9 cellular contexts compared by ENCODE assay signal in genomic region chr5:173035904-173036707, GRCh38. TPM values are rescaled to one million over a fixed set of nuclear protein-coding genes. Genes with fewer than 3 reads are reported as not detected.
A peak's percentile ranks its signal among the peaks of the same experiment; 100 is the strongest.
DNase-seq lines count a peak whose midpoint lies in the region; ATAC-seq and TF ChIP-seq lines count a peak whose summit lies in the region.
"Had no signal": no experiment of that assay in that cellular context is flagged by ENCODE, and none has a peak within 500 bp of the region (broad histone marks: within the 10 kb centered on the region; RNA-seq: fewer than 3 reads in every experiment).

No MANE protein-coding gene starts in this region.

- H3K27me3 Mint-ChIP-seq in MCF 10A (ENCODE audit: insufficient read depth, unreplicated experiment) = no peaks in the 10 kb centered on the region
- no peaks in the 10 kb centered on the region for H3K27me3 Mint-ChIP-seq in activated T-helper 1 cell treated with anti-CD3 and anti-CD28 coated beads, Interleukin-12 subunit alpha, Interleukin-12 subunit beta, Interleukin-2, Interleukin-4 antibody, amounts not matched to agents 30 ng/mL and 10 ng/mL and 1 ng/mL, durations not matched to agents 14 hours and 24 hours and 36 hours (ENCODE audit: insufficient read depth)

- peaks cover 80% of the 10 kb centered on the region for H3K36me3 Mint-ChIP-seq in MCF 10A (ENCODE audit: insufficient read depth, unreplicated experiment)
- H3K36me3 Mint-ChIP-seq in activated T-helper 1 cell treated with anti-CD3 and anti-CD28 coated beads, Interleukin-12 subunit alpha, Interleukin-12 subunit beta, Interleukin-2, Interleukin-4 antibody, amounts not matched to agents 30 ng/mL and 10 ng/mL and 1 ng/mL, durations not matched to agents 14 hours and 24 hours and 36 hours (ENCODE audit: low read depth) = peaks cover 24% of the 10 kb centered on the region

- in situ Hi-C loops in mammary epithelial cell (cut with MboI; ENCODE audit: low sequenced_read_pairs in 2 of 2) (no loop called here), HAP-1 (cut with MboI; ENCODE audit: low sequenced_read_pairs) (no loop called here)

- peaks cover 36% of the 10 kb centered on the region for H3K79me2 ChIP-seq in mammary epithelial cell (ENCODE audit: insufficient read depth, low read length)

- H3K9me3 ChIP-seq in mammary epithelial cell (replicated peaks; ENCODE audit: insufficient read depth, low read length) = no peaks in the 10 kb centered on the region
- H3K9me3 ChIP-seq in skeletal muscle tissue (ENCODE audit: control insufficient read depth in 3 of 3, low read length in 3 of 3) = no peaks in the 10 kb centered on the region
- H3K9me3 ChIP-seq in HAP-1 = no peaks in the 10 kb centered on the region

- TF ChIP-seq CTCF in MCF 10A (IDR thresholded peaks at IDR 0.05; ENCODE audit: unreplicated experiment) (no peak), mammary epithelial cell (conservative IDR thresholded peaks at IDR 0.05 in 1 of 2, IDR thresholded peaks at IDR 0.05 in 1 of 2; ENCODE audit: extremely low read depth in 1 of 2, insufficient read depth in 1 of 2, low read depth in 1 of 2, low read length in 2 of 2) (no peak)

- peaks cover 7% of the 10 kb centered on the region for H3K4me1 ChIP-seq in mammary epithelial cell (ENCODE audit: insufficient read depth, low read length)
- H3K4me1 ChIP-seq in skeletal muscle tissue (ENCODE audit: control insufficient read depth in 3 of 3, insufficient read depth in 3 of 3, low read length in 3 of 3) = peaks cover 0 to 6% (median 0%) of the 10 kb centered on the region in 3 donors
- no peaks in the 10 kb centered on the region for H3K4me1 ChIP-seq in HAP-1

- BruUV-seq in MCF 10A (replicated peaks; lab: Mats Ljungman, UMichigan) (no TSS peak), mammary epithelial cell (replicated peaks; lab: Mats Ljungman, UMichigan) (no TSS peak)

- ATAC-seq in HG02943 (IDR thresholded peaks at IDR 0.05; ENCODE audit: low read depth, unreplicated experiment) = peak; percentile 53

- dilution Hi-C loops in mammary epithelial cell (cut with HindIII; ENCODE audit: low sequenced_read_pairs) = no loop called here

- no peak overlapping the region for H3K4me2 ChIP-seq in mammary epithelial cell (ENCODE audit: insufficient read depth, low read depth, low read length)

- H3K36me3 ChIP-seq in mammary epithelial cell (ENCODE audit: insufficient read depth, low read length) (peaks cover 7% of the 10 kb centered on the region), skeletal muscle tissue (ENCODE audit: control insufficient read depth in 3 of 3, insufficient read depth in 3 of 3, low read length in 3 of 3) (peaks cover 6 to 8% (median 7%) of the 10 kb centered on the region in 3 donors), HAP-1 (replicated peaks) (peaks cover 20% of the 10 kb centered on the region)

- POLR2A ChIA-PET in MCF 10A (lab: Yijun Ruan, JAX) = interaction anchor here (0.9 to 2.0 kb wide), 2 partner anchors 17 to 52 kb away, joined by 3 to 10 read pairs; partner anchors contain the start of gene ATP6V0E1

- DNase-seq in MCF 10A (ENCODE audit: unreplicated experiment) = peak; percentile 43
- no peak for DNase-seq in mammary epithelial cell
- no peak for DNase-seq in activated T-helper 1 cell treated with anti-CD3 and anti-CD28 coated beads, Interleukin-12 subunit alpha, Interleukin-12 subunit beta, Interleukin-2, Interleukin-4 antibody, amounts not matched to agents 30 ng/mL and 10 ng/mL and 1 ng/mL, durations not matched to agents 14 hours and 24 hours and 36 hours (ENCODE audit: low spot score)
- DNase-seq in head of caudate nucleus = no peak
- DNase-seq in HAP-1 (ENCODE audit: low spot score in 2 of 2) = no peak
- no peak for DNase-seq in SIG-M5 treated with dmso at 0.1 percent for 504 hours (lab: John Stamatoyannopoulos, UW; ENCODE audit: unreplicated experiment)
- DNase-seq: DND-41 had no signal

- H3K4me3 Mint-ChIP-seq in MCF 10A (ENCODE audit: unreplicated experiment) = no peak overlapping the region
- peak overlapping the region; percentile 77 for H3K4me3 Mint-ChIP-seq in activated T-helper 1 cell treated with anti-CD3 and anti-CD28 coated beads, Interleukin-12 subunit alpha, Interleukin-12 subunit beta, Interleukin-2, Interleukin-4 antibody, amounts not matched to agents 30 ng/mL and 10 ng/mL and 1 ng/mL, durations not matched to agents 14 hours and 24 hours and 36 hours

- CTCF ChIA-PET in MCF 10A (lab: Yijun Ruan, JAX) (interaction anchor here (0.7 to 1.6 kb wide), 4 partner anchors 18 to 321 kb away, joined by 3 to 6 read pairs (median 4); no protein-coding TSS in a partner anchor), mammary epithelial cell (lab: Charles Lee; ENCODE audit: low non-redundant PET) (no interaction called here)

- H3K4me1 Mint-ChIP-seq in MCF 10A (ENCODE audit: insufficient read depth, unreplicated experiment) = peaks cover 11% of the 10 kb centered on the region
- peaks cover 54% of the 10 kb centered on the region for H3K4me1 Mint-ChIP-seq in activated T-helper 1 cell treated with anti-CD3 and anti-CD28 coated beads, Interleukin-12 subunit alpha, Interleukin-12 subunit beta, Interleukin-2, Interleukin-4 antibody, amounts not matched to agents 30 ng/mL and 10 ng/mL and 1 ng/mL, durations not matched to agents 14 hours and 24 hours and 36 hours (ENCODE audit: low read depth)

- peak overlapping the region; percentile 65 for H3K27ac Mint-ChIP-seq in MCF 10A (ENCODE audit: low read depth, unreplicated experiment)
- H3K27ac Mint-ChIP-seq in activated T-helper 1 cell treated with anti-CD3 and anti-CD28 coated beads, Interleukin-12 subunit alpha, Interleukin-12 subunit beta, Interleukin-2, Interleukin-4 antibody, amounts not matched to agents 30 ng/mL and 10 ng/mL and 1 ng/mL, durations not matched to agents 14 hours and 24 hours and 36 hours = peak overlapping the region; percentile 92

- no peaks in the 10 kb centered on the region for H3K9me3 Mint-ChIP-seq in MCF 10A (ENCODE audit: unreplicated experiment)
- no peaks in the 10 kb centered on the region for H3K9me3 Mint-ChIP-seq in activated T-helper 1 cell treated with anti-CD3 and anti-CD28 coated beads, Interleukin-12 subunit alpha, Interleukin-12 subunit beta, Interleukin-2, Interleukin-4 antibody, amounts not matched to agents 30 ng/mL and 10 ng/mL and 1 ng/mL, durations not matched to agents 14 hours and 24 hours and 36 hours

- no peak overlapping the region for H3K4me3 ChIP-seq in mammary epithelial cell (replicated peaks in 1 of 3; ENCODE audit: insufficient read depth in 1 of 3, low read depth in 2 of 3, low read length in 3 of 3)
- no peak overlapping the region for H3K4me3 ChIP-seq in skeletal muscle tissue (ENCODE audit: low read length in 3 of 3)
- no peak overlapping the region for H3K4me3 ChIP-seq in HAP-1

- no peak overlapping the region for H3K27ac ChIP-seq in mammary epithelial cell (ENCODE audit: insufficient read depth, low read depth, low read length)
- H3K27ac ChIP-seq in skeletal muscle tissue (ENCODE audit: low read depth, low read length) = peak overlapping the region; percentile 40

- intact Hi-C loops in MCF 10A (cut with micrococcal nuclease) = no loop called here
- intact Hi-C loops in mammary epithelial cell (cut with micrococcal nuclease) = no loop called here
- intact Hi-C loops in activated T-helper 1 cell treated with anti-CD3 and anti-CD28 coated beads, Interleukin-12 subunit alpha, Interleukin-12 subunit beta, Interleukin-2, Interleukin-4 antibody, amounts not matched to agents 30 ng/mL and 10 ng/mL and 1 ng/mL, durations not matched to agents 14 hours and 24 hours and 36 hours (cut with micrococcal nuclease) = loop anchor here (1.0 kb wide), 3 partner anchors 19 to 52 kb away; no protein-coding TSS in a partner anchor
- intact Hi-C loops in head of caudate nucleus (cut with DNase I) = no loop called here

- H4K20me1 ChIP-seq in mammary epithelial cell (ENCODE audit: insufficient read depth, low read length) = no peaks in the 10 kb centered on the region

- WGBS in mammary epithelial cell (ENCODE audit: low coverage, missing lambda C conversion rate) = 88% methylated on average over 24 of the region's 24 CpGs

- H2AFZ ChIP-seq in mammary epithelial cell (ENCODE audit: low read depth, low read length) = no peak overlapping the region

- H3K9ac ChIP-seq in mammary epithelial cell (ENCODE audit: insufficient read depth, low read length) (no peak overlapping the region), skeletal muscle tissue (ENCODE audit: low read depth in 1 of 3, low read length in 3 of 3) (no peak overlapping the region)

- no peaks in the 10 kb centered on the region for H3K27me3 ChIP-seq in mammary epithelial cell (ENCODE audit: insufficient read depth, low read length)
- H3K27me3 ChIP-seq in skeletal muscle tissue (ENCODE audit: control insufficient read depth in 3 of 3, insufficient read depth in 3 of 3, low read length in 3 of 3) = no peaks in the 10 kb centered on the region
- no peaks in the 10 kb centered on the region for H3K27me3 ChIP-seq in HAP-1 (ENCODE audit: low read depth)

RNA-seq across cellular contexts. Expression of gene CREBRF, which starts 20.0 kb away (rescaled TPM):
- total RNA-seq in MCF 10A (2022) (16.2 and 22.7 TPM in 2 replicates), mammary epithelial cell (10 to 100 TPM in 1 of 2 donors, 1 to 10 TPM in 1; 8.0 to 17.2 TPM), skeletal muscle tissue (12.0 TPM)
- polyA plus RNA-seq in mammary epithelial cell = 1.6 TPM
- polyA minus RNA-seq in mammary epithelial cell = 17.0 TPM
- total RNA-seq in activated T-helper 1 cell treated with anti-CD3 and anti-CD28 coated beads, Interleukin-12 subunit alpha, Interleukin-12 subunit beta, Interleukin-2, Interleukin-4 antibody, amounts not matched to agents 30 ng/mL and 10 ng/mL and 1 ng/mL, durations not matched to agents 14 hours and 24 hours and 36 hours = 7.4 and 9.2 TPM in 2 replicates

RNA-seq across cellular contexts. Expression of gene ATP6V0E1, which starts 52.5 kb away (rescaled TPM):
- total RNA-seq in MCF 10A (2022) = 171 and 243 TPM in 2 replicates
- total RNA-seq in mammary epithelial cell = 100 to 1,000 TPM; 147 to 154 TPM
- polyA plus RNA-seq in mammary epithelial cell = 213 TPM
- 157 TPM for polyA minus RNA-seq in mammary epithelial cell
- total RNA-seq in activated T-helper 1 cell treated with anti-CD3 and anti-CD28 coated beads, Interleukin-12 subunit alpha, Interleukin-12 subunit beta, Interleukin-2, Interleukin-4 antibody, amounts not matched to agents 30 ng/mL and 10 ng/mL and 1 ng/mL, durations not matched to agents 14 hours and 24 hours and 36 hours = 149 TPM in 2 replicates
- 91.3 TPM for total RNA-seq in skeletal muscle tissue
